ENCODE assay signal across 8 cellular contexts in genomic region chr7:149741629-149742028, GRCh38. TPM values are rescaled to one million over a fixed set of nuclear protein-coding genes. Genes with fewer than 3 reads are reported as not detected.
A peak's percentile ranks its signal among the peaks of the same experiment; 100 is the strongest.
DNase-seq lines count a peak whose midpoint lies in the region; ATAC-seq and TF ChIP-seq lines count a peak whose summit lies in the region.

No MANE protein-coding gene starts in this region.

- TF ChIP-seq CTCF in natural killer cell (IDR thresholded peaks at IDR 0.05), result no peak

- no peak overlapping the region for H3K27ac Mint-ChIP-seq in natural killer cell
- H3K27ac Mint-ChIP-seq in natural killer cell treated with Interleukin-12 subunit alpha and Interleukin-12 subunit beta and Interleukin-15 and Interleukin-18, amount 100 ng/mL, for 72 hours, result peak overlapping the region in 1 of 2 donors; percentile 68

- ATAC-seq in natural killer cell (peak in 2 of 3 donors; percentile 24 to 29), HG03196 (IDR thresholded peaks at IDR 0.05; ENCODE audit: unreplicated experiment) (no peak), GM19467 (IDR thresholded peaks at IDR 0.05; ENCODE audit: unreplicated experiment) (no peak), GM21526 (IDR thresholded peaks at IDR 0.05; ENCODE audit: low FRiP score, unreplicated experiment) (no peak)
- no peak for ATAC-seq in natural killer cell treated with Interleukin-12 subunit alpha and Interleukin-12 subunit beta and Interleukin-15 and Interleukin-18, amount 100 ng/mL, for 72 hours

- no peak for DNase-seq in natural killer cell
- no peak for DNase-seq in natural killer cell treated with Interleukin-12 subunit alpha and Interleukin-12 subunit beta and Interleukin-15 and Interleukin-18, amount 100 ng/mL, for 72 hours (ENCODE audit: low spot score)
- DNase-seq in RPMI7951 (ENCODE audit: low read depth), result peak; percentile 35
- DNase-seq in fibroblast of gingiva (ENCODE audit: low read depth), result peak; percentile 10
- no peak for DNase-seq in skeletal muscle cell (ENCODE audit: low read depth)

- peaks cover 37 to 48% of the 10 kb centered on the region in 2 donors for H3K27me3 Mint-ChIP-seq in natural killer cell (ENCODE audit: low read depth in 2 of 2)
- peaks cover 22 to 23% of the 10 kb centered on the region in 2 donors for H3K27me3 Mint-ChIP-seq in natural killer cell treated with Interleukin-12 subunit alpha and Interleukin-12 subunit beta and Interleukin-15 and Interleukin-18, amount 100 ng/mL, for 72 hours

- peaks cover 10% of the 10 kb centered on the region in 2 donors for H3K4me1 Mint-ChIP-seq in natural killer cell
- peaks cover 7 to 8% of the 10 kb centered on the region in 2 donors for H3K4me1 Mint-ChIP-seq in natural killer cell treated with Interleukin-12 subunit alpha and Interleukin-12 subunit beta and Interleukin-15 and Interleukin-18, amount 100 ng/mL, for 72 hours (ENCODE audit: low read depth in 2 of 2)

- intact Hi-C loops in natural killer cell (cut with micrococcal nuclease), result loop anchor here (1.0 kb wide), 2 partner anchors 72 to 79 kb away; no protein-coding TSS in a partner anchor

- H3K4me3 ChIP-seq in skeletal muscle cell (ENCODE audit: low read depth, low read length), result peak overlapping the region; percentile 35

- no peaks in the 10 kb centered on the region for H3K9me3 Mint-ChIP-seq in natural killer cell
- no peaks in the 10 kb centered on the region for H3K9me3 Mint-ChIP-seq in natural killer cell treated with Interleukin-12 subunit alpha and Interleukin-12 subunit beta and Interleukin-15 and Interleukin-18, amount 100 ng/mL, for 72 hours

- peaks cover 7% of the 10 kb centered on the region for H3K36me3 Mint-ChIP-seq in natural killer cell
- no peaks in the 10 kb centered on the region for H3K36me3 Mint-ChIP-seq in natural killer cell treated with Interleukin-12 subunit alpha and Interleukin-12 subunit beta and Interleukin-15 and Interleukin-18, amount 100 ng/mL, for 72 hours

- H3K4me3 Mint-ChIP-seq in natural killer cell, result peak overlapping the region; percentile 77
- H3K4me3 Mint-ChIP-seq in natural killer cell treated with Interleukin-12 subunit alpha and Interleukin-12 subunit beta and Interleukin-15 and Interleukin-18, amount 100 ng/mL, for 72 hours, result no peak overlapping the region

RNA-seq across cellular contexts. Expression of gene ZNF467, which starts 31.8 kb away (rescaled TPM):
- 1 to 10 TPM; 2.8 to 5.4 (median 3.7) TPM for total RNA-seq in natural killer cell
- total RNA-seq in natural killer cell treated with Interleukin-12 subunit alpha and Interleukin-12 subunit beta and Interleukin-15 and Interleukin-18, amount 100 ng/mL, for 72 hours, result under 1 TPM; 0.10 to 0.28 TPM
- total RNA-seq in RPMI7951 (2014; rRNA removed; shearing (Covaris generic)), result not detected in 2 replicates

Comparison
In these comparisons a context has a peak if more than half of its experiments do, and no peak if none do; other contexts are left out.
1. ATAC-seq: peak in natural killer cell (2 of 3); none in natural killer cell treated with Interleukin-12 subunit alpha and Interleukin-12 subunit beta and Interleukin-15 and Interleukin-18, amount 100 ng/mL, for 72 hours (0 of 2), HG03196 (single experiment), GM19467 (single experiment) and GM21526 (single experiment).
2. DNase-seq: peak in RPMI7951 (single experiment) and fibroblast of gingiva (single experiment); none in natural killer cell (single experiment), natural killer cell treated with Interleukin-12 subunit alpha and Interleukin-12 subunit beta and Interleukin-15 and Interleukin-18, amount 100 ng/mL, for 72 hours (single experiment) and skeletal muscle cell (single experiment).